In the genomic region with DNA sequence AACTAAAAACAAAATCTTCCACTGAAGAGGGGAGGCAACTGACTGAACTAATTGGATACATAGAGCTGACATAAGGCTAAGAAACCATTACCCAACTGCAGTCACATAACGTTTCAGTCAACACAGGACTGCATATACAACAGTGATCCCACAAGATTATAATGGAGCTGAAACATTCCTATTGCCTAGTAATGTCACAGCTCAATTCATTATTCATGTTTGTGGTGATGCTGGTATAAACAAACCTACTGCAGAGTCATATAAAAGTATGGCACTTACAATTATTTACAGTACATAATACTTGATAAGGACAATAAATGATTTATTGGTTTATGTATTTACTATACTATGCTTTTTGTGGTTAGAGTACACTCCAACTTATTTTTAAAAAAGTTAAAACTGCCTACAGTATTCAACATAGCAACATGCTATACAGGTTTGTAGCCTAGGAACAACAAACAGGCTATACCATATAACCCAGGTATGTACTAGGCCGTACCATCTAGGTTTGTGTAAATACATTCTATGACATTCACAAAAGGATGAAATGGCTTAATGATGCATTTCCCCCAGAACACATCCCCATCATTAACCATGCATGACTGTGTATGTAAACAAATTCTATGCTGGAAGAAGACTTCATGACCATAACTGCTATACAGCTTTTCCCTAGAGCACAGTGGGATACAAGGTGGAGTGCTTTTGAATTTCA, we compare ENCODE assay signal across 13 cellular contexts. TPM values are rescaled to one million over a fixed set of nuclear protein-coding genes. Genes with fewer than 3 reads are reported as not detected.
A peak's percentile ranks its signal among the peaks of the same experiment; 100 is the strongest.
DNase-seq lines count a peak whose midpoint lies in the region; TF ChIP-seq lines count a peak whose summit lies in the region.
"Had no signal": no experiment of that assay in that cellular context is flagged by ENCODE, and none has a peak within 500 bp of the region (broad histone marks: within the 10 kb centered on the region; RNA-seq: fewer than 3 reads in every experiment).

No MANE protein-coding gene starts in this region.

- H3K9me3 ChIP-seq in OCI-LY7 (ENCODE audit: low read length) (no peaks in the 10 kb centered on the region), mesenchymal stem cell (ENCODE audit: control insufficient read depth, low read length) (peaks cover 20% of the 10 kb centered on the region)

- H3K4ac ChIP-seq in mesenchymal stem cell (ENCODE audit: low read depth in 1 of 2, low read length in 2 of 2): no peak overlapping the region

- intact Hi-C loops in OCI-LY7 (cut with micrococcal nuclease; ENCODE audit: unreplicated experiment): loop anchor here (10.0 kb wide), 1 partner anchor 375 kb away; no protein-coding TSS in a partner anchor

- peaks cover 92% of the 10 kb centered on the region for H3K79me2 ChIP-seq in OCI-LY7 (ENCODE audit: insufficient read depth, low read depth, low read length)

- DNase-seq in NCI-H2081 (lab: John Stamatoyannopoulos, UW) (peak; percentile 9 to 72), NCI-H2081 treated with DMSO at 0.1 percent for 48 hours (lab: John Stamatoyannopoulos, UW) (no peak), HFFc6 (peak; percentile 58), OCI-LY7 (ENCODE audit: low spot score) (no peak), mesenchymal stem cell (peak; percentile 89), anterior cingulate cortex (lab: John Stamatoyannopoulos, UW) (no peak)
- DNase-seq in activated CD4-positive, CD25-positive, alpha-beta regulatory T cell treated with anti-CD3 and anti-CD28 coated beads, Interleukin-2, amount 50 U/mL, for 72 hours: no peak
- no peak for DNase-seq in activated CD8-positive, alpha-beta memory T cell treated with anti-CD3 and anti-CD28 coated beads for 24 hours
- DNase-seq: activated CD4-positive, alpha-beta T cell treated with anti-CD3 and anti-CD28 coated beads, Interleukin-2, amount 10 ng/mL, durations not matched to agents 7 days and 5 days; amniotic stem cell; effector memory CD4-positive, alpha-beta T cell; KBM-7; NK-92 treated with Interleukin-12 subunit alpha and Interleukin-12 subunit beta, amount 100 ng/mL, for 24 hours had no signal

- peaks cover 63% of the 10 kb centered on the region for H3K4me1 ChIP-seq in OCI-LY7 (ENCODE audit: insufficient read depth, low read length, poor library complexity, severe bottlenecking)
- H3K4me1 ChIP-seq in mesenchymal stem cell (ENCODE audit: control insufficient read depth, insufficient read depth, low read depth, low read length): peaks cover 3% of the 10 kb centered on the region

- no peak overlapping the region for H2BK5ac ChIP-seq in mesenchymal stem cell (ENCODE audit: low read depth, low read length, poor library complexity, severe bottlenecking)

- no peak overlapping the region for H2AK5ac ChIP-seq in mesenchymal stem cell (ENCODE audit: low read length, severe bottlenecking)

- H3K27me3 ChIP-seq in mesenchymal stem cell (ENCODE audit: control insufficient read depth in 1 of 2, insufficient read depth in 1 of 2, low read length in 2 of 2): no peaks in the 10 kb centered on the region

- no peak overlapping the region for H4K91ac ChIP-seq in mesenchymal stem cell (ENCODE audit: low read length)

- no peaks in the 10 kb centered on the region for H3K9me2 ChIP-seq in OCI-LY7 (ENCODE audit: insufficient read depth, low read length)

- H3K27ac ChIP-seq in OCI-LY7 (ENCODE audit: low read depth, low read length, poor library complexity, severe bottlenecking) (no peak overlapping the region), mesenchymal stem cell (ENCODE audit: low read length, poor library complexity, severe bottlenecking) (no peak overlapping the region)

- peak overlapping the region; percentile 92 for H3K4me2 ChIP-seq in OCI-LY7 (ENCODE audit: low read length)
- peak overlapping the region; percentile 11 for H3K4me2 ChIP-seq in mesenchymal stem cell (ENCODE audit: low read length, poor library complexity, severe bottlenecking)

- CTCF ChIA-PET in OCI-LY7 (lab: Charles Lee; ENCODE audit: unreplicated experiment): no interaction called here

- H3K9me3 Mint-ChIP-seq in HFFc6: 0 out of 2 replicates have a peak, but pooled peaks cover 4% of the 10 kb centered on the region

- WGBS in mesenchymal stem cell: 80% methylated on average over 1 of the region's 2 CpGs

- H2BK15ac ChIP-seq in mesenchymal stem cell (ENCODE audit: low read depth, poor library complexity, severe bottlenecking): no peak overlapping the region

- peaks cover 2% of the 10 kb centered on the region for H3K27me3 Mint-ChIP-seq in HFFc6 (ENCODE audit: insufficient read depth)
- H3K27me3 Mint-ChIP-seq: activated CD4-positive, alpha-beta T cell treated with anti-CD3 and anti-CD28 coated beads, Interleukin-2, amount 10 ng/mL, durations not matched to agents 7 days and 5 days had no signal

- peak overlapping the region; percentile 0; the same call in 1 of the 2 replicates for H3K4me3 Mint-ChIP-seq in HFFc6
- H3K4me3 Mint-ChIP-seq: activated CD4-positive, alpha-beta T cell treated with anti-CD3 and anti-CD28 coated beads, Interleukin-2, amount 10 ng/mL, durations not matched to agents 7 days and 5 days had no signal

- H3K18ac ChIP-seq in mesenchymal stem cell (ENCODE audit: low read depth in 1 of 2, low read length in 2 of 2): no peak overlapping the region

- peak overlapping the region; percentile 60; the same call in 1 of the 2 replicates for H3K27ac Mint-ChIP-seq in HFFc6
- H3K27ac Mint-ChIP-seq: activated CD4-positive, alpha-beta T cell treated with anti-CD3 and anti-CD28 coated beads, Interleukin-2, amount 10 ng/mL, durations not matched to agents 7 days and 5 days had no signal

- H4K8ac ChIP-seq in mesenchymal stem cell (ENCODE audit: low read length): no peak overlapping the region

- H3K79me1 ChIP-seq in mesenchymal stem cell (replicated peaks; ENCODE audit: low read length, poor library complexity, severe bottlenecking): no peaks in the 10 kb centered on the region

- no peak overlapping the region for H2BK120ac ChIP-seq in mesenchymal stem cell (ENCODE audit: low read depth, low read length)

- H4K20me1 ChIP-seq in OCI-LY7 (ENCODE audit: insufficient read depth, low read length): peaks cover 75% of the 10 kb centered on the region

- peaks cover 37% of the 10 kb centered on the region for H3K36me3 Mint-ChIP-seq in HFFc6 (ENCODE audit: low read depth)

- no peak overlapping the region for H3K23ac ChIP-seq in mesenchymal stem cell (ENCODE audit: low read length in 2 of 2)

- peak overlapping the region; percentile 90 for H3K4me3 ChIP-seq in OCI-LY7 (ENCODE audit: low read depth, low read length, poor library complexity, severe bottlenecking)
- H3K4me3 ChIP-seq in mesenchymal stem cell (ENCODE audit: insufficient read depth in 1 of 2, low read depth in 1 of 2, low read length in 2 of 2): no peak overlapping the region

- BruUV-seq in OCI-LY7 (replicated peaks; lab: Mats Ljungman, UMichigan): no TSS peak

- H3K14ac ChIP-seq in mesenchymal stem cell (ENCODE audit: low read length in 2 of 2): no peak overlapping the region

- H3K36me3 ChIP-seq in OCI-LY7 (ENCODE audit: insufficient read depth, low read length) (peaks cover 88% of the 10 kb centered on the region), mesenchymal stem cell (ENCODE audit: control insufficient read depth in 1 of 2, insufficient read depth in 2 of 2, low read depth in 1 of 2, low read length in 2 of 2) (peaks cover 7 to 41% of the 10 kb centered on the region in 2 experiments)

- H2AFZ ChIP-seq in OCI-LY7 (ENCODE audit: low read length): no peak overlapping the region
- no peak overlapping the region for H2AFZ ChIP-seq in mesenchymal stem cell (ENCODE audit: low read depth, low read length)

- TF ChIP-seq CTCF in HFFc6 (IDR thresholded peaks at IDR 0.05) (no peak), OCI-LY7 (conservative IDR thresholded peaks at IDR 0.05; ENCODE audit: low read length) (no peak)

- H2BK12ac ChIP-seq in mesenchymal stem cell (ENCODE audit: low read length in 2 of 2): no peak overlapping the region

- H3K4me1 Mint-ChIP-seq in HFFc6 (ENCODE audit: low read depth): peaks cover 71% of the 10 kb centered on the region

- POLR2A ChIA-PET in OCI-LY7 (lab: Charles Lee): interaction anchor here (0.5 to 0.8 kb wide), 5 partner anchors 11 to 533 kb away, joined by 3 to 5 read pairs (median 3); no protein-coding TSS in a partner anchor

- H3K9ac ChIP-seq in mesenchymal stem cell (ENCODE audit: low read length): no peak overlapping the region

RNA-seq across cellular contexts. Expression of a gene that starts 4.3 kb away (rescaled TPM):
- 100 to 1,000 TPM; 473 to 573 (median 520) TPM for total RNA-seq in HFFc6 (2021; fragmentation: NEBNext Ultra II Directional; extraction: Animal tissue kit (Norgen Biotek cat#: 25700))
- 348 and 487 TPM in 2 replicates for total RNA-seq in OCI-LY7 (2014; rRNA removed; shearing (Covaris generic))
- 904 and 1,048 TPM in 2 replicates for total RNA-seq in OCI-LY7 (2022)
- 781 TPM for polyA plus RNA-seq in mesenchymal stem cell (2013, experiment 1 of 2)
- polyA plus RNA-seq in mesenchymal stem cell (2013, experiment 2 of 2): 820 TPM

RNA-seq across cellular contexts. Expression of a gene that starts 48.6 kb away (rescaled TPM):
- 10 to 100 TPM; 49.2 to 81.5 (median 76.2) TPM for total RNA-seq in HFFc6 (2021; fragmentation: NEBNext Ultra II Directional; extraction: Animal tissue kit (Norgen Biotek cat#: 25700))
- 0.44 and 0.54 TPM in 2 replicates for total RNA-seq in OCI-LY7 (2014; rRNA removed; shearing (Covaris generic))
- total RNA-seq in OCI-LY7 (2022): 2.1 and 2.3 TPM in 2 replicates
- 90.2 TPM for polyA plus RNA-seq in mesenchymal stem cell (2013, experiment 1 of 2)
- 90.9 TPM for polyA plus RNA-seq in mesenchymal stem cell (2013, experiment 2 of 2)

Comparison
In these comparisons a context has a peak if more than half of its experiments do, and no peak if none do; other contexts are left out.
1. DNase-seq: peak in NCI-H2081 (2 of 2), HFFc6 (single experiment) and mesenchymal stem cell (single experiment); none in NCI-H2081 treated with DMSO at 0.1 percent for 48 hours (single experiment), OCI-LY7 (single experiment), anterior cingulate cortex (0 of 58), activated CD4-positive, CD25-positive, alpha-beta regulatory T cell treated with anti-CD3 and anti-CD28 coated beads, Interleukin-2, amount 50 U/mL, for 72 hours (single experiment) and activated CD8-positive, alpha-beta memory T cell treated with anti-CD3 and anti-CD28 coated beads for 24 hours (single experiment).
2. RNA of a gene that starts 48.6 kb away (total RNA-seq): 49.2 to 81.5 TPM in HFFc6; 0.44 to 2.3 TPM in OCI-LY7; every median in the first group is over 10 times any median in the second.